9 cellular contexts compared by ENCODE assay signal in the genomic region with DNA sequence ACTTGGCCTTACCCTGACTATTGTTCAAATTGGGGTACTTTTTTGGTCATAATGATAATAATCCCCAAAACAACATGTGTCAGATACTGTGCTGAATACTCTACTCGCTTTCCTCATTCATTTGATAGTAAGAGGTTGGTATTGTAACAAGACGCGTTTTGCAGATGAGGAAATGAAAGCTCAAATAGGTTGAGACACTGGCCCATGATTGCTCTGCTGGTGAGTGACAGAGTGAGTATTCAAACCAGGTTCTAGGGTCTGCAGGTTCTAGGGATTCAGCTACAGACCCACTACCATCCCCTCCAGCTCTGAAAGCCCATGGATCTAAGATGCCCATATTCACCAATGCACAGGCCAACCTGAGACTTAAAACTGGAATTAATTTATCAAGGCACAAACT. TPM values are rescaled to one million over a fixed set of nuclear protein-coding genes. Genes with fewer than 3 reads are reported as not detected.
A peak's percentile ranks its signal among the peaks of the same experiment; 100 is the strongest.
DNase-seq lines count a peak whose midpoint lies in the region; ATAC-seq and TF ChIP-seq lines count a peak whose summit lies in the region.
"Had no signal": no experiment of that assay in that cellular context is flagged by ENCODE, and none has a peak within 500 bp of the region (broad histone marks: within the 10 kb centered on the region; RNA-seq: fewer than 3 reads in every experiment).

No MANE protein-coding gene starts in this region.

- CTCF ChIA-PET in activated CD4-positive, alpha-beta T cell treated with anti-CD3 and anti-CD28 coated beads for 36 hours (lab: Charles Lee), result interaction anchor here (0.8 to 2.4 kb wide), 4 partner anchors 10 to 198 kb away, joined by 3 to 17 read pairs (median 5); no protein-coding TSS in a partner anchor
- CTCF ChIA-PET in PC-9 (lab: Charles Lee), result no interaction called here

- H3K9ac ChIP-seq in neural progenitor cell, result no peak overlapping the region

- H3K9me3 Mint-ChIP-seq in activated CD4-positive, alpha-beta T cell treated with anti-CD3 and anti-CD28 coated beads for 36 hours (ENCODE audit: low read depth), result no peaks in the 10 kb centered on the region
- no peaks in the 10 kb centered on the region for H3K9me3 Mint-ChIP-seq in neural progenitor cell
- H3K9me3 Mint-ChIP-seq in chondrocyte (ENCODE audit: low read depth), result peaks cover 4% of the 10 kb centered on the region

- no peak for ATAC-seq in activated CD4-positive, alpha-beta T cell treated with anti-CD3 and anti-CD28 coated beads for 36 hours
- peak; percentile 33 for ATAC-seq in GM21825 (IDR thresholded peaks at IDR 0.05; ENCODE audit: unreplicated experiment)
- ATAC-seq in GM19452 (IDR thresholded peaks at IDR 0.05; ENCODE audit: unreplicated experiment), result no peak
- no peak for ATAC-seq in HG03439 (IDR thresholded peaks at IDR 0.05; ENCODE audit: unreplicated experiment)
- ATAC-seq: sciatic nerve had no signal

- H3K4me3 Mint-ChIP-seq in activated CD4-positive, alpha-beta T cell treated with anti-CD3 and anti-CD28 coated beads for 36 hours, result peak overlapping the region; percentile 87
- H3K4me3 Mint-ChIP-seq in neural progenitor cell (peak overlapping the region; percentile 94), chondrocyte (ENCODE audit: unreplicated experiment) (no peak overlapping the region)

- H3K9me3 ChIP-seq in PC-9 (ENCODE audit: insufficient read depth, low read depth), result no peaks in the 10 kb centered on the region
- H3K9me3 ChIP-seq in neural progenitor cell (ENCODE audit: low read depth), result no peaks in the 10 kb centered on the region

- H3K27ac Mint-ChIP-seq in activated CD4-positive, alpha-beta T cell treated with anti-CD3 and anti-CD28 coated beads for 36 hours, result no peak overlapping the region
- H3K27ac Mint-ChIP-seq in neural progenitor cell (no peak overlapping the region), chondrocyte (ENCODE audit: unreplicated experiment) (no peak overlapping the region)

- peaks cover 7% of the 10 kb centered on the region for H3K4me1 ChIP-seq in PC-9 (replicated peaks; ENCODE audit: insufficient read depth)
- peaks cover 13% of the 10 kb centered on the region for H3K4me1 ChIP-seq in neural progenitor cell

- H3F3A ChIP-seq in PC-9 (ENCODE audit: insufficient read depth, low read depth), result no peaks in the 10 kb centered on the region
- H3F3A ChIP-seq in neural progenitor cell (ENCODE audit: low read depth), result no peaks in the 10 kb centered on the region

- no peaks in the 10 kb centered on the region for H3K36me3 ChIP-seq in PC-9 (ENCODE audit: low read depth)
- no peaks in the 10 kb centered on the region for H3K36me3 ChIP-seq in neural progenitor cell

- peak overlapping the region; percentile 61 for H3K4me3 ChIP-seq in PC-9
- peak overlapping the region; percentile 85 for H3K4me3 ChIP-seq in neural progenitor cell

- no peak for DNase-seq in activated CD4-positive, alpha-beta T cell treated with anti-CD3 and anti-CD28 coated beads for 36 hours
- no peak for DNase-seq in activated CD4-positive, alpha-beta T cell treated with anti-CD3 and anti-CD28 coated beads for 48 hours
- no peak for DNase-seq in PC-9
- DNase-seq in neural progenitor cell (ENCODE audit: low spot score), result no peak
- no peak for DNase-seq in chondrocyte (ENCODE audit: low spot score)

- no TSS peak for BruUV-seq in PC-9 (replicated peaks; lab: Mats Ljungman, UMichigan)

- H3K4me1 Mint-ChIP-seq in activated CD4-positive, alpha-beta T cell treated with anti-CD3 and anti-CD28 coated beads for 36 hours, result peaks cover 23% of the 10 kb centered on the region
- H3K4me1 Mint-ChIP-seq in neural progenitor cell (peaks cover 9% of the 10 kb centered on the region), chondrocyte (ENCODE audit: low read depth) (peaks cover 12% of the 10 kb centered on the region)

- H3K27me3 Mint-ChIP-seq in activated CD4-positive, alpha-beta T cell treated with anti-CD3 and anti-CD28 coated beads for 36 hours, result no peaks in the 10 kb centered on the region
- H3K27me3 Mint-ChIP-seq in neural progenitor cell (ENCODE audit: insufficient read depth, low read depth) (no peaks in the 10 kb centered on the region), chondrocyte (ENCODE audit: low read depth) (peaks cover 26% of the 10 kb centered on the region)

- H3K27ac ChIP-seq in PC-9 (no peak overlapping the region), neural progenitor cell (no peak overlapping the region)

- H3K79me2 ChIP-seq in PC-9 (ENCODE audit: low read depth) (no peaks in the 10 kb centered on the region), neural progenitor cell (ENCODE audit: low read depth) (peaks cover 6% of the 10 kb centered on the region)

- intact Hi-C loops in activated CD4-positive, alpha-beta T cell treated with anti-CD3 and anti-CD28 coated beads for 36 hours (cut with DNase I, micrococcal nuclease), result loop anchor here (5.0 to 10.0 kb wide), 2 partner anchors 36 to 1346 kb away; a partner anchor contains a TSS
- intact Hi-C loops in PC-9 (cut with micrococcal nuclease; ENCODE audit: unreplicated experiment), result no loop called here

- H4K20me1 ChIP-seq in PC-9 (ENCODE audit: insufficient read depth), result no peaks in the 10 kb centered on the region
- H4K20me1 ChIP-seq in neural progenitor cell (ENCODE audit: low read depth), result no peaks in the 10 kb centered on the region

- POLR2A ChIA-PET in activated CD4-positive, alpha-beta T cell treated with anti-CD3 and anti-CD28 coated beads for 36 hours (lab: Charles Lee), result no interaction called here
- POLR2A ChIA-PET in PC-9 (lab: Charles Lee; ENCODE audit: unreplicated experiment), result interaction anchor here (0.7 kb wide), 1 partner anchor 524 kb away, joined by 3 read pairs; no protein-coding TSS in a partner anchor

- TF ChIP-seq CTCF in PC-9 (conservative IDR thresholded peaks at IDR 0.05) (no peak), neural progenitor cell (IDR thresholded peaks at IDR 0.05) (no peak), chondrocyte (IDR thresholded peaks at IDR 0.05) (no peak)

- H3K4me2 ChIP-seq in PC-9 (peak overlapping the region; percentile 74), neural progenitor cell (peak overlapping the region; percentile 81)

- no peaks in the 10 kb centered on the region for H3K36me3 Mint-ChIP-seq in activated CD4-positive, alpha-beta T cell treated with anti-CD3 and anti-CD28 coated beads for 36 hours (ENCODE audit: low read depth)
- H3K36me3 Mint-ChIP-seq in neural progenitor cell (no peaks in the 10 kb centered on the region), chondrocyte (ENCODE audit: low read depth) (no peaks in the 10 kb centered on the region)

- H3K9me2 ChIP-seq in PC-9 (ENCODE audit: insufficient read depth), result no peaks in the 10 kb centered on the region

- H3K27me3 ChIP-seq in PC-9 (ENCODE audit: insufficient read depth, low read depth), result no peaks in the 10 kb centered on the region
- H3K27me3 ChIP-seq in neural progenitor cell, result peaks cover 7% of the 10 kb centered on the region

- no peak overlapping the region for H2AFZ ChIP-seq in PC-9
- peak overlapping the region; percentile 80 for H2AFZ ChIP-seq in neural progenitor cell (replicated peaks)

RNA-seq across cellular contexts. Expression of a gene that starts 1.3 kb away (rescaled TPM):
- 1 to 10 TPM; 6.0 to 6.6 TPM for total RNA-seq in activated CD4-positive, alpha-beta T cell treated with anti-CD3 and anti-CD28 coated beads for 36 hours
- total RNA-seq in PC-9 (2021) (6.2 and 7.1 TPM in 2 replicates), neural progenitor cell (ENCODE audit: low replicate concordance) (13.1 and 22.9 TPM in 2 replicates), chondrocyte (3.5 to 4.9 TPM (median 4.4 TPM) in 3 replicates)

RNA-seq across cellular contexts. Expression of a gene that starts 42.3 kb away (rescaled TPM):
- total RNA-seq in activated CD4-positive, alpha-beta T cell treated with anti-CD3 and anti-CD28 coated beads for 36 hours, result under 1 TPM; 0.16 to 0.23 TPM
- total RNA-seq in PC-9 (2021) (8.0 and 9.1 TPM in 2 replicates), neural progenitor cell (ENCODE audit: low replicate concordance) (9.1 and 23.7 TPM in 2 replicates), chondrocyte (0.12 to 0.28 TPM in 2 of 3 replicates, not detected in the other)
